24 cellular contexts compared by ENCODE assay signal in the genomic region with DNA sequence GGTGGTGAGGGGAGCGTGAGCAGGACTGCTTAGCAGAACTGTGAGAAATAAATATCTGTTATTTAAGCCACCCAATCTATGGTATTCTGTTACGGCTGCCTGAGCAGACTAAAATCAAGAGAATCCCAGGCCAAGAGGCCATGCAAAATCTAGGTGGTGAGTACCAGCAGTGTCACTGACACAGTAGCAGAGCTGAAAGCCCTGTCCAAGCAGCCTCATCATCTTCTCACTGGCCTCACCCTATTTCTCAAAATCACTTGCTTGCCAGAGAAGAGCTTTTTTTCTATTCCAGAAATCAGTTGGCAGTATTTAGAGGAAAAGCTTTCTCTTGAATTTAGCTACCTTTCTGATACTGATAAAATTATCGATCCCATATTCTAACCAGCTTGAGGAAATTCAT.
A peak's percentile ranks its signal among the peaks of the same experiment; 100 is the strongest.
DNase-seq lines count a peak whose midpoint lies in the region; ATAC-seq and TF ChIP-seq lines count a peak whose summit lies in the region.
"Had no signal": no experiment of that assay in that cellular context is flagged by ENCODE, and none has a peak within 500 bp of the region (broad histone marks: within the 10 kb centered on the region; RNA-seq: fewer than 3 reads in every experiment).

No MANE protein-coding gene starts in this region.

- H3K27ac Mint-ChIP-seq in nephron progenitor cell, result no peak overlapping the region
- H3K27ac Mint-ChIP-seq in activated CD4-positive, alpha-beta memory T cell treated with anti-CD3 and anti-CD28 coated beads for 36 hours, result no peak overlapping the region
- H3K27ac Mint-ChIP-seq: CD8-positive, alpha-beta T cell; H9 had no signal

- H3K36me3 ChIP-seq in right atrium auricular region (no peaks in the 10 kb centered on the region), skeletal muscle tissue (ENCODE audit: control insufficient read depth in 3 of 3, insufficient read depth in 3 of 3, low read length in 3 of 3) (no peaks in the 10 kb centered on the region), upper lobe of left lung (no peaks in the 10 kb centered on the region)
- H3K36me3 ChIP-seq: MG63 had no signal

- H3K27me3 ChIP-seq in right atrium auricular region, result no peaks in the 10 kb centered on the region
- no peaks in the 10 kb centered on the region for H3K27me3 ChIP-seq in skeletal muscle tissue (ENCODE audit: control insufficient read depth in 3 of 3, insufficient read depth in 3 of 3, low read length in 3 of 3)
- H3K27me3 ChIP-seq in upper lobe of left lung, result no peaks in the 10 kb centered on the region
- H3K27me3 ChIP-seq: BLaER1, MG63 had no signal

- no peak for DNase-seq in right atrium auricular region (ENCODE audit: low spot score)
- no peak for DNase-seq in upper lobe of left lung
- no peak for DNase-seq in nephron progenitor cell
- no peak for DNase-seq in activated CD4-positive, alpha-beta memory T cell treated with anti-CD3 and anti-CD28 coated beads for 36 hours
- DNase-seq: CD8-positive, alpha-beta T cell; DMS53; EL; H9; Kasumi-1; MG63; NCI-H1048; NCI-H1436 treated with DMSO at 0.1 percent for 48 hours; NCI-H446; NCI-H526 treated with DMSO at 0.1 percent for 48 hours; PC-9 had no signal

- no peak for TF ChIP-seq CTCF in C4-2B (conservative IDR thresholded peaks at IDR 0.05)
- TF ChIP-seq CTCF in right atrium auricular region (IDR thresholded peaks at IDR 0.05), result no peak
- no peak for TF ChIP-seq CTCF in upper lobe of left lung (IDR thresholded peaks at IDR 0.05)
- TF ChIP-seq CTCF in nephron progenitor cell (IDR thresholded peaks at IDR 0.05), result no peak

- no peaks in the 10 kb centered on the region for H3K9me3 Mint-ChIP-seq in nephron progenitor cell
- no peaks in the 10 kb centered on the region for H3K9me3 Mint-ChIP-seq in activated CD4-positive, alpha-beta memory T cell treated with anti-CD3 and anti-CD28 coated beads for 36 hours
- H3K9me3 Mint-ChIP-seq: CD8-positive, alpha-beta T cell; H9; IgD-negative memory B cell had no signal

- peak overlapping the region in 1 of 3 donors; percentile 11 for H3K9ac ChIP-seq in skeletal muscle tissue (ENCODE audit: low read depth in 1 of 3, low read length in 3 of 3)
- H3K9ac ChIP-seq: BLaER1 had no signal

- H3K4me3 ChIP-seq in right atrium auricular region, result no peak overlapping the region
- H3K4me3 ChIP-seq in skeletal muscle tissue (ENCODE audit: low read length in 3 of 3), result peak overlapping the region in 1 of 3 donors; percentile 9
- no peak overlapping the region for H3K4me3 ChIP-seq in upper lobe of left lung
- H3K4me3 ChIP-seq: A549, BLaER1, GM12878, MG63, PC-9 had no signal

- H3K36me3 Mint-ChIP-seq in nephron progenitor cell (ENCODE audit: low read depth), result no peaks in the 10 kb centered on the region
- no peaks in the 10 kb centered on the region for H3K36me3 Mint-ChIP-seq in activated CD4-positive, alpha-beta memory T cell treated with anti-CD3 and anti-CD28 coated beads for 36 hours

- WGBS in upper lobe of left lung, 2 donors, result 78 to 79% methylated on average over 3 of the region's 3 CpGs

- POLR2A ChIA-PET in activated CD4-positive, alpha-beta memory T cell treated with anti-CD3 and anti-CD28 coated beads for 36 hours (lab: Charles Lee), result no interaction called here

- H3K4me1 Mint-ChIP-seq in nephron progenitor cell, result peaks cover 12% of the 10 kb centered on the region
- H3K4me1 Mint-ChIP-seq in activated CD4-positive, alpha-beta memory T cell treated with anti-CD3 and anti-CD28 coated beads for 36 hours (ENCODE audit: low read depth), result peaks cover 9% of the 10 kb centered on the region

- CTCF ChIA-PET in activated CD4-positive, alpha-beta memory T cell treated with anti-CD3 and anti-CD28 coated beads for 36 hours (lab: Charles Lee), result interaction anchor here (1.0 to 3.8 kb wide), 6 partner anchors 11 to 388 kb away, joined by 3 to 20 read pairs (median 5); no protein-coding TSS in a partner anchor

- TF ChIP-seq POLR2A in upper lobe of left lung (IDR thresholded peaks at IDR 0.05), result no peak

- intact Hi-C loops in activated CD4-positive, alpha-beta memory T cell treated with anti-CD3 and anti-CD28 coated beads for 36 hours (cut with micrococcal nuclease), result no loop called here

- ATAC-seq in upper lobe of left lung (ENCODE audit: low FRiP score in 2 of 2) (no peak), HG03565 (IDR thresholded peaks at IDR 0.05; ENCODE audit: unreplicated experiment) (no peak)
- ATAC-seq: A549; CD8-positive, alpha-beta T cell; GM12878 had no signal

- H3K4me3 Mint-ChIP-seq in nephron progenitor cell, result no peak overlapping the region
- no peak overlapping the region for H3K4me3 Mint-ChIP-seq in activated CD4-positive, alpha-beta memory T cell treated with anti-CD3 and anti-CD28 coated beads for 36 hours
- H3K4me3 Mint-ChIP-seq: CD8-positive, alpha-beta T cell; H9 had no signal

- H3K9me3 ChIP-seq in right atrium auricular region (no peaks in the 10 kb centered on the region), skeletal muscle tissue (ENCODE audit: control insufficient read depth in 3 of 3, low read length in 3 of 3) (no peaks in the 10 kb centered on the region), upper lobe of left lung (no peaks in the 10 kb centered on the region)
- H3K9me3 ChIP-seq: A549, MG63 had no signal

- peaks cover 2% of the 10 kb centered on the region for H3K27me3 Mint-ChIP-seq in nephron progenitor cell (ENCODE audit: low read depth, poor library complexity)
- no peaks in the 10 kb centered on the region for H3K27me3 Mint-ChIP-seq in activated CD4-positive, alpha-beta memory T cell treated with anti-CD3 and anti-CD28 coated beads for 36 hours

- TF ChIP-seq EP300 in upper lobe of left lung (IDR thresholded peaks at IDR 0.05), result no peak

- H3K4me1 ChIP-seq in right atrium auricular region (peaks cover 0 to 27% of the 10 kb centered on the region in 2 donors), skeletal muscle tissue (ENCODE audit: control insufficient read depth in 3 of 3, insufficient read depth in 3 of 3, low read length in 3 of 3) (peaks cover 40 to 61% (median 53%) of the 10 kb centered on the region in 3 donors), upper lobe of left lung (no peaks in the 10 kb centered on the region)

- H3K27ac ChIP-seq in C4-2B (peak overlapping the region; percentile 80; the same call in 1 of the 2 replicates), angular gyrus (ENCODE audit: low read depth, low read length) (peak overlapping the region; percentile 47), right atrium auricular region (peak overlapping the region; percentile 8 to 82), skeletal muscle tissue (ENCODE audit: low read depth, low read length) (peak overlapping the region; percentile 90), upper lobe of left lung (no peak overlapping the region)
- H3K27ac ChIP-seq: A549, BLaER1, PC-9, RWPE1 had no signal

Comparison
In these comparisons a context has a peak if more than half of its experiments do, and no peak if none do; other contexts are left out.
1. H3K27ac ChIP-seq: peak in C4-2B (single experiment), angular gyrus (single experiment), right atrium auricular region (2 of 2) and skeletal muscle tissue (single experiment); none in upper lobe of left lung (0 of 4).